In genomic region chr10:34872820-34873219, GRCh38 we compare ENCODE assay signal across 25 cellular contexts.
"Had no signal": no experiment of that assay in that cellular context is flagged by ENCODE, and none has a peak within 500 bp of the region (broad histone marks: within the 10 kb centered on the region; RNA-seq: fewer than 3 reads in every experiment).

No MANE protein-coding gene starts in this region.

- ATAC-seq: activated CD4-positive, CD25-positive, alpha-beta regulatory T cell treated with anti-CD3 and anti-CD28 coated beads, Interleukin-2, amount 50 U/mL, for 24 hours; activated CD8-positive, alpha-beta T cell treated with anti-CD3 and anti-CD28 coated beads for 36 hours; activated T-cell treated with anti-CD3 and anti-CD28 coated beads, Interleukin-2, amount 50 U/mL, for 4 hours; activated T-helper 17 cell treated with anti-CD3 and anti-CD28 coated beads, Interleukin-2, amount 50 U/mL, for 72 hours; esophagus mucosa had no signal

- H3K36me3 ChIP-seq: brain microvascular endothelial cell, WERI-Rb-1 had no signal

- H3K4me3 ChIP-seq: coronary artery, dorsolateral prefrontal cortex had no signal

- H3K27me3 ChIP-seq: brain microvascular endothelial cell had no signal

- DNase-seq: activated B cell treated with CpG ODN at 0.5 μM for 24 hours; activated CD4-positive, alpha-beta T cell treated with anti-CD3 and anti-CD28 coated beads for 48 hours; activated CD4-positive, alpha-beta T cell treated with anti-CD3 and anti-CD28 coated beads, Interleukin-2, amount 50 U/mL, for 1 hour; activated CD4-positive, alpha-beta T cell treated with anti-CD3 and anti-CD28 coated beads, Interleukin-2, amount 50 U/mL, for 48 hours; activated CD8-positive, alpha-beta memory T cell treated with anti-CD3 and anti-CD28 coated beads for 24 hours; activated CD8-positive, alpha-beta T cell treated with anti-CD3 and anti-CD28 coated beads for 36 hours; activated effector memory CD4-positive, alpha-beta T cell treated with Interleukin-2 at 50 U/mL for 16 hours; activated gamma-delta T cell treated with Interleukin-2 at 50 U/mL for 16 hours; activated naive CD4-positive, alpha-beta T cell treated with anti-CD3 and anti-CD28 coated beads, Interleukin-2, amount 50 U/mL, for 16 hours; activated naive CD4-positive, alpha-beta T cell treated with Interleukin-2 at 50 U/mL for 16 hours; activated T-cell treated with anti-CD3 and anti-CD28 coated beads, Interleukin-2, amount 50 U/mL, for 4 hours; amniotic stem cell; anterior cingulate cortex; brain microvascular endothelial cell; dorsolateral prefrontal cortex; effector memory CD4-positive, alpha-beta T cell; endodermal cell; foreskin fibroblast; head of caudate nucleus; T1000; WERI-Rb-1 had no signal

- H3K27ac ChIP-seq: brain microvascular endothelial cell, coronary artery, dorsolateral prefrontal cortex, WERI-Rb-1 had no signal
